ENCODE assay signal across 16 cellular contexts in the genomic region with DNA sequence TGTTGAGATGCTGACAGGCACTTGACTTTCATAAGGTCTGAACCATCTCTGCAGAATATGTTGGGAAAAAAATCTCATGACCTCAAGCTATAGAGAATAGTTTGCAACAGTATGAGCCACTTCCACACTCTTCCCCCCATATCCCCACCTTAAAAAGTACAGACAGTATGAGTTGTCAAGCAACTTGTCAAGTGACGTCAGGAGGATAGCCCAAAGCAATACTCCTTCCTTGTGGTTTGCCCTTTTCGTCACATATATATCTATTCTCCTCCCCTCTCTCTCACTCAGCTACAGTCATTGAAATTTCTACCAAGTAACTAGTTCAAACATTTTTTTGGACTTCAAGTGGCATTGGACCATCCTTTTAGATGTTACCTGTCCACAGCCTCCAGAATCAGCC.
A peak's percentile ranks its signal among the peaks of the same experiment; 100 is the strongest.
DNase-seq lines count a peak whose midpoint lies in the region; ATAC-seq, FAIRE-seq and TF ChIP-seq lines count a peak whose summit lies in the region.
"Had no signal": no experiment of that assay in that cellular context is flagged by ENCODE, and none has a peak within 500 bp of the region (broad histone marks: within the 10 kb centered on the region; RNA-seq: fewer than 3 reads in every experiment).

No MANE protein-coding gene starts in this region.

- TF ChIP-seq EP300 in HepG2 (IDR thresholded peaks at IDR 0.05; ENCODE audit: low read depth in 2 of 2, low read length in 2 of 2) (no peak), HepG2 (CRISPR knock-in tag; IDR thresholded peaks at IDR 0.05; ENCODE audit: borderline replicate concordance) (no peak)

- BruUV-seq in HepG2 (replicated peaks; lab: Mats Ljungman, UMichigan) (no TSS peak), mammary epithelial cell (replicated peaks; lab: Mats Ljungman, UMichigan) (no TSS peak)

- no peaks in the 10 kb centered on the region for H3K4me1 ChIP-seq in HepG2 (ENCODE audit: insufficient read depth, low read length)
- no peaks in the 10 kb centered on the region for H3K4me1 ChIP-seq in right lobe of liver
- no peaks in the 10 kb centered on the region for H3K4me1 ChIP-seq in mammary epithelial cell (ENCODE audit: insufficient read depth, low read length)
- no peaks in the 10 kb centered on the region for H3K4me1 ChIP-seq in foreskin keratinocyte
- H3K4me1 ChIP-seq: BLaER1 had no signal

- H3K4me3 ChIP-seq in HepG2 (replicated peaks in 1 of 3; ENCODE audit: insufficient read depth in 1 of 3, low read depth in 2 of 3, low read length in 3 of 3), result no peak overlapping the region
- no peak overlapping the region for H3K4me3 ChIP-seq in right lobe of liver
- no peak overlapping the region for H3K4me3 ChIP-seq in mammary epithelial cell (replicated peaks in 1 of 3; ENCODE audit: insufficient read depth in 1 of 3, low read depth in 2 of 3, low read length in 3 of 3)
- H3K4me3 ChIP-seq: BLaER1, GM12878, GM23338 had no signal

- H3K4me2 ChIP-seq in HepG2 (ENCODE audit: low read depth, low read length) (no peak overlapping the region), mammary epithelial cell (ENCODE audit: insufficient read depth, low read depth, low read length) (no peak overlapping the region)
- H3K4me2 ChIP-seq: BLaER1, GM23338 had no signal

- H3K9me3 ChIP-seq in HepG2 (ENCODE audit: low read length), result no peaks in the 10 kb centered on the region
- H3K9me3 ChIP-seq in right lobe of liver, result no peaks in the 10 kb centered on the region
- no peaks in the 10 kb centered on the region for H3K9me3 ChIP-seq in mammary epithelial cell (replicated peaks; ENCODE audit: insufficient read depth, low read length)
- H3K9me3 ChIP-seq: BLaER1 had no signal

- H2AFZ ChIP-seq in HepG2 (ENCODE audit: low read length) (no peak overlapping the region), mammary epithelial cell (ENCODE audit: low read depth, low read length) (no peak overlapping the region)
- H2AFZ ChIP-seq: GM23338 had no signal

- TF ChIP-seq RAD21 in HepG2 (CRISPR knock-in tag; IDR thresholded peaks at IDR 0.05), result no peak

- H4K20me1 ChIP-seq in HepG2 (ENCODE audit: insufficient read depth, low read length), result no peaks in the 10 kb centered on the region
- no peaks in the 10 kb centered on the region for H4K20me1 ChIP-seq in mammary epithelial cell (ENCODE audit: insufficient read depth, low read length)
- H4K20me1 ChIP-seq: BLaER1 had no signal

- TF ChIP-seq CTCF in HepG2 (CRISPR knock-in tag; IDR thresholded peaks at IDR 0.05) (no peak), right lobe of liver (IDR thresholded peaks at IDR 0.05) (no peak), mammary epithelial cell (conservative IDR thresholded peaks at IDR 0.05 in 1 of 2, IDR thresholded peaks at IDR 0.05 in 1 of 2; ENCODE audit: extremely low read depth in 1 of 2, insufficient read depth in 1 of 2, low read depth in 1 of 2, low read length in 2 of 2) (no peak), foreskin keratinocyte (conservative IDR thresholded peaks at IDR 0.05) (no peak)

- ATAC-seq in HepG2 (no peak), right lobe of liver (no peak), foreskin keratinocyte (peak; percentile 64), GM21381 (IDR thresholded peaks at IDR 0.05; ENCODE audit: unreplicated experiment) (no peak)
- ATAC-seq: GM12878, GM23338 had no signal

- WGBS in HepG2 (ENCODE audit: low lambda C conversion rate), result 0% methylated on average over 2 of the region's 2 CpGs
- whole genome bisulfite sequencing in right lobe of liver (ENCODE audit: insufficient coverage, low coverage, low lambda C conversion rate, missing lambda C conversion rate), result 54% methylated on average over 2 of the region's 2 CpGs
- 0% methylated on average over 1 of the region's 2 CpGs for WGBS in mammary epithelial cell (ENCODE audit: low coverage, missing lambda C conversion rate)

- TF ChIP-seq POLR2A in HepG2 (IDR thresholded peaks at IDR 0.05; ENCODE audit: insufficient read depth in 1 of 2, low read depth in 2 of 2, low read length in 2 of 2) (no peak), right lobe of liver (IDR thresholded peaks at IDR 0.05) (no peak)

- dilution Hi-C loops in mammary epithelial cell (cut with HindIII; ENCODE audit: low sequenced_read_pairs), result no loop called here

- H3K79me2 ChIP-seq in HepG2 (ENCODE audit: insufficient read depth, low read length) (no peaks in the 10 kb centered on the region), mammary epithelial cell (ENCODE audit: insufficient read depth, low read length) (no peaks in the 10 kb centered on the region)

- FAIRE-seq in HepG2 (lab: Jason Lieb, UNC), result no peak
- FAIRE-seq: GM12878, GM18507 had no signal

- no peak overlapping the region for H3K27ac ChIP-seq in HepG2 (ENCODE audit: extremely low read length, insufficient read depth, low read length)
- H3K27ac ChIP-seq in right lobe of liver, result no peak overlapping the region
- no peak overlapping the region for H3K27ac ChIP-seq in mammary epithelial cell (ENCODE audit: insufficient read depth, low read depth, low read length)
- H3K27ac ChIP-seq in foreskin keratinocyte, result no peak overlapping the region
- H3K27ac ChIP-seq: BLaER1 had no signal

- in situ Hi-C loops in HepG2 (cut with HindIII; ENCODE audit: extremely low pct_ligation_motif_present, low pct_unique_long_range_greater_than_20kb) (no loop called here), mammary epithelial cell (cut with MboI; ENCODE audit: low sequenced_read_pairs in 2 of 2) (no loop called here)

- intact Hi-C loops in HepG2 (cut with micrococcal nuclease; ENCODE audit: unreplicated experiment), result no loop called here
- intact Hi-C loops in right lobe of liver (cut with DNase I), result no loop called here
- intact Hi-C loops in mammary epithelial cell (cut with micrococcal nuclease), result no loop called here

- POLR2A ChIA-PET in HepG2 (lab: Yijun Ruan, JAX), result no interaction called here

- CTCF ChIA-PET in HepG2 (lab: Yijun Ruan, JAX; ENCODE audit: low intra/inter-chr PET ratio, low total read pairs) (no interaction called here), mammary epithelial cell (lab: Charles Lee; ENCODE audit: low non-redundant PET) (no interaction called here)

- H3K36me3 ChIP-seq in HepG2 (replicated peaks in 1 of 2; ENCODE audit: control insufficient read depth in 1 of 2, insufficient read depth in 2 of 2, low read length in 2 of 2) (no peaks in the 10 kb centered on the region), right lobe of liver (no peaks in the 10 kb centered on the region), mammary epithelial cell (ENCODE audit: insufficient read depth, low read length) (no peaks in the 10 kb centered on the region)
- H3K36me3 ChIP-seq: BLaER1 had no signal

- H3K27me3 ChIP-seq in HepG2 (ENCODE audit: control insufficient read depth in 1 of 2, insufficient read depth in 2 of 2, low read length in 2 of 2) (no peaks in the 10 kb centered on the region), right lobe of liver (no peaks in the 10 kb centered on the region), mammary epithelial cell (ENCODE audit: insufficient read depth, low read length) (no peaks in the 10 kb centered on the region), foreskin keratinocyte (no peaks in the 10 kb centered on the region)

- no peak for DNase-seq in HepG2 (ENCODE audit: low spot score)
- DNase-seq in right lobe of liver, result no peak
- DNase-seq in mammary epithelial cell, result peak; percentile 51
- DNase-seq in foreskin keratinocyte, result peak in 1 of 2 donors; percentile 57
- no peak for DNase-seq in HUDEP-2 (lab: John Stamatoyannopoulos, UW; ENCODE audit: unreplicated experiment in 76 of 76)
- DNase-seq in inferior parietal cortex (ENCODE audit: extremely low spot score), result no peak
- DNase-seq: 8988T; AML-193; CD8-positive, alpha-beta memory T cell; DMS53; H9 had no signal

- H3K9ac ChIP-seq in HepG2 (ENCODE audit: insufficient read depth, low read depth, low read length) (no peak overlapping the region), mammary epithelial cell (ENCODE audit: insufficient read depth, low read length) (no peak overlapping the region)
- H3K9ac ChIP-seq: BLaER1 had no signal

TF ChIP-seq in HepG2, 621 proteins besides CTCF, POLR2A, EP300 and RAD21:
- TF ChIP-seq CEBPZ (IDR thresholded peaks at IDR 0.05; ENCODE audit: low read length) (no peak), CREB1 (IDR thresholded peaks at IDR 0.05) (peak; percentile 77), CREB1 (CRISPR knock-in tag; IDR thresholded peaks at IDR 0.05) (no peak)
